Comparison of ENCODE assay signal across 25 cellular contexts in genomic region chr16:1450218-1450617, GRCh38. TPM values are rescaled to one million over a fixed set of nuclear protein-coding genes. Genes with fewer than 3 reads are reported as not detected.
DNase-seq lines count a peak whose midpoint lies in the region; ATAC-seq and TF ChIP-seq lines count a peak whose summit lies in the region.
"Had no signal": no experiment of that assay in that cellular context is flagged by ENCODE, and none has a peak within 500 bp of the region (broad histone marks: within the 10 kb centered on the region; RNA-seq: fewer than 3 reads in every experiment).

No MANE protein-coding gene starts in this region.

- no peaks in the 10 kb centered on the region for H3K4me1 Mint-ChIP-seq in GM23338
- H3K4me1 Mint-ChIP-seq in activated T-helper 17 cell treated with anti-CD3 and anti-CD28 coated beads, Interleukin-2, amount 50 U/mL, for 72 hours: no peaks in the 10 kb centered on the region
- H3K4me1 Mint-ChIP-seq: activated naive CD8-positive, alpha-beta T cell treated with anti-CD3 and anti-CD28 coated beads for 36 hours; brain; IgD-negative memory B cell had no signal

- H2AFZ ChIP-seq in GM23338 (no peak overlapping the region), OCI-LY7 (ENCODE audit: low read length) (no peak overlapping the region)
- H2AFZ ChIP-seq: PC-9 had no signal

- no peak overlapping the region for H3K27ac ChIP-seq in GM23338 (ENCODE audit: low read depth)
- H3K27ac ChIP-seq in OCI-LY7 (ENCODE audit: low read depth, low read length, poor library complexity, severe bottlenecking): no peak overlapping the region
- H3K27ac ChIP-seq: heart right ventricle, neutrophil, PC-9, SJCRH30 had no signal

- no peak overlapping the region for H3K4me3 ChIP-seq in GM23338
- H3K4me3 ChIP-seq in OCI-LY7 (ENCODE audit: low read depth, low read length, poor library complexity, severe bottlenecking): no peak overlapping the region
- H3K4me3 ChIP-seq: heart right ventricle, MG63, PC-9, SJCRH30 had no signal

- DNase-seq in GM23338 (ENCODE audit: low spot score) (peak; percentile 52), OCI-LY7 (ENCODE audit: low spot score) (no peak), iPS-NIHi11 (ENCODE audit: low spot score) (peak; percentile 75), CD1c-positive myeloid dendritic cell (ENCODE audit: extremely low spot score) (no peak)
- DNase-seq: activated B cell treated with CpG ODN at 0.5 μM for 24 hours; activated naive CD8-positive, alpha-beta T cell treated with anti-CD3 and anti-CD28 coated beads for 36 hours; activated T-cell treated with anti-CD3 and anti-CD28 coated beads, Interleukin-2, amount 50 U/mL, for 72 hours; cortex of kidney; GDM1; heart right ventricle; MG63; NCI-H2227 treated with DMSO at 0.1 percent for 48 hours; NCI-H774; PC-9; SJCRH30 had no signal

- H3K4me3 Mint-ChIP-seq in GM23338: no peak overlapping the region
- H3K4me3 Mint-ChIP-seq in activated T-helper 17 cell treated with anti-CD3 and anti-CD28 coated beads, Interleukin-2, amount 50 U/mL, for 72 hours: no peak overlapping the region
- H3K4me3 Mint-ChIP-seq: activated B cell treated with CpG ODN at 0.5 μM for 24 hours; activated naive CD8-positive, alpha-beta T cell treated with anti-CD3 and anti-CD28 coated beads for 36 hours; activated T-cell treated with anti-CD3 and anti-CD28 coated beads, Interleukin-2, amount 50 U/mL, for 72 hours; brain; IgD-negative memory B cell; T-helper 1 cell treated with Interleukin-12 subunit alpha and Interleukin-12 subunit beta and Interleukin-4 antibody, amounts not matched to agents 30 μg/mL and 1 μg/mL, for 36 hours had no signal

- H3K27ac Mint-ChIP-seq in GM23338: peak overlapping the region; percentile 82; the same call in 1 of the 2 replicates
- H3K27ac Mint-ChIP-seq in activated T-helper 17 cell treated with anti-CD3 and anti-CD28 coated beads, Interleukin-2, amount 50 U/mL, for 72 hours: no peak overlapping the region
- H3K27ac Mint-ChIP-seq: activated B cell treated with CpG ODN at 0.5 μM for 24 hours; activated naive CD8-positive, alpha-beta T cell treated with anti-CD3 and anti-CD28 coated beads for 36 hours; activated T-cell treated with anti-CD3 and anti-CD28 coated beads, Interleukin-2, amount 50 U/mL, for 72 hours; brain; T-helper 1 cell treated with Interleukin-12 subunit alpha and Interleukin-12 subunit beta and Interleukin-4 antibody, amounts not matched to agents 30 μg/mL and 1 μg/mL, for 36 hours had no signal

- H3K79me2 ChIP-seq in GM23338 (replicated peaks; ENCODE audit: insufficient read depth) (no peaks in the 10 kb centered on the region), OCI-LY7 (ENCODE audit: insufficient read depth, low read depth, low read length) (no peaks in the 10 kb centered on the region)

- H4K20me1 ChIP-seq in GM23338 (replicated peaks; ENCODE audit: insufficient read depth) (no peaks in the 10 kb centered on the region), OCI-LY7 (ENCODE audit: insufficient read depth, low read length) (no peaks in the 10 kb centered on the region)

- H3K27me3 Mint-ChIP-seq in GM23338 (ENCODE audit: insufficient read depth, low read depth, poor library complexity): peaks cover 9% of the 10 kb centered on the region
- no peaks in the 10 kb centered on the region for H3K27me3 Mint-ChIP-seq in activated T-helper 17 cell treated with anti-CD3 and anti-CD28 coated beads, Interleukin-2, amount 50 U/mL, for 72 hours
- H3K27me3 Mint-ChIP-seq: activated B cell treated with CpG ODN at 0.5 μM for 24 hours; activated naive CD8-positive, alpha-beta T cell treated with anti-CD3 and anti-CD28 coated beads for 36 hours; brain; IgD-negative memory B cell had no signal

- no TSS peak for BruUV-seq in OCI-LY7 (replicated peaks; lab: Mats Ljungman, UMichigan)

- peaks cover 12% of the 10 kb centered on the region for H3K36me3 Mint-ChIP-seq in GM23338 (ENCODE audit: low read depth)
- H3K36me3 Mint-ChIP-seq in activated T-helper 17 cell treated with anti-CD3 and anti-CD28 coated beads, Interleukin-2, amount 50 U/mL, for 72 hours (ENCODE audit: low read depth): peaks cover 13% of the 10 kb centered on the region

- TF ChIP-seq CTCF in GM23338 (conservative IDR thresholded peaks at IDR 0.05; ENCODE audit: low read depth in 2 of 2): peak; percentile 21 to 56; a peak in 2 of 4 replicates
- 0 out of 2 replicates have a peak, but pooled peaks have one; percentile 34 for TF ChIP-seq CTCF in OCI-LY7 (conservative IDR thresholded peaks at IDR 0.05; ENCODE audit: low read length)

- no peaks in the 10 kb centered on the region for H3K9me3 Mint-ChIP-seq in GM23338
- no peaks in the 10 kb centered on the region for H3K9me3 Mint-ChIP-seq in activated T-helper 17 cell treated with anti-CD3 and anti-CD28 coated beads, Interleukin-2, amount 50 U/mL, for 72 hours
- H3K9me3 Mint-ChIP-seq: activated B cell treated with CpG ODN at 0.5 μM for 24 hours; activated naive CD8-positive, alpha-beta T cell treated with anti-CD3 and anti-CD28 coated beads for 36 hours; activated T-cell treated with anti-CD3 and anti-CD28 coated beads, Interleukin-2, amount 50 U/mL, for 72 hours; brain; IgD-negative memory B cell; T-helper 1 cell treated with Interleukin-12 subunit alpha and Interleukin-12 subunit beta and Interleukin-4 antibody, amounts not matched to agents 30 μg/mL and 1 μg/mL, for 36 hours had no signal

- peak; percentile 73 for ATAC-seq in GM23338
- ATAC-seq in activated T-helper 17 cell treated with anti-CD3 and anti-CD28 coated beads, Interleukin-2, amount 50 U/mL, for 72 hours (replicated peaks): no peak
- no peak for ATAC-seq in HG03520 (IDR thresholded peaks at IDR 0.05; ENCODE audit: unreplicated experiment)
- ATAC-seq: activated T-cell treated with anti-CD3 and anti-CD28 coated beads, Interleukin-2, amount 50 U/mL, for 72 hours; heart right ventricle had no signal

- H3F3A ChIP-seq in GM23338 (replicated peaks; ENCODE audit: low read depth): no peaks in the 10 kb centered on the region

- H3K4me2 ChIP-seq in GM23338 (no peak overlapping the region), OCI-LY7 (ENCODE audit: low read length) (no peak overlapping the region)
- H3K4me2 ChIP-seq: PC-9 had no signal

- no peaks in the 10 kb centered on the region for H3K9me2 ChIP-seq in GM23338 (ENCODE audit: insufficient read depth)
- no peaks in the 10 kb centered on the region for H3K9me2 ChIP-seq in OCI-LY7 (ENCODE audit: insufficient read depth, low read length)

- intact Hi-C loops in OCI-LY7 (cut with micrococcal nuclease; ENCODE audit: unreplicated experiment): no loop called here

- no peaks in the 10 kb centered on the region for H3K9me3 ChIP-seq in OCI-LY7 (ENCODE audit: low read length)
- H3K9me3 ChIP-seq: heart right ventricle, MG63, neutrophil, SJCRH30 had no signal

- no peaks in the 10 kb centered on the region for H3K36me3 ChIP-seq in GM23338 (ENCODE audit: insufficient read depth)
- H3K36me3 ChIP-seq in OCI-LY7 (ENCODE audit: insufficient read depth, low read length): no peaks in the 10 kb centered on the region
- H3K36me3 ChIP-seq: SJCRH30 had no signal

- H3K4me1 ChIP-seq in GM23338 (ENCODE audit: insufficient read depth): no peaks in the 10 kb centered on the region
- no peaks in the 10 kb centered on the region for H3K4me1 ChIP-seq in OCI-LY7 (ENCODE audit: insufficient read depth, low read length, poor library complexity, severe bottlenecking)
- H3K4me1 ChIP-seq: heart right ventricle, SJCRH30 had no signal

- no peaks in the 10 kb centered on the region for H3K27me3 ChIP-seq in GM23338 (ENCODE audit: insufficient read depth)
- H3K27me3 ChIP-seq: heart right ventricle, MG63, neutrophil, SJCRH30 had no signal

- POLR2A ChIA-PET in OCI-LY7 (lab: Charles Lee): no interaction called here

- CTCF ChIA-PET in OCI-LY7 (lab: Charles Lee; ENCODE audit: unreplicated experiment): no interaction called here

TF ChIP-seq in GM23338, 12 proteins besides CTCF, POLR2A, EP300 and RAD21 (continues in another document):
- TF ChIP-seq POLR2AphosphoS5 (IDR thresholded peaks at IDR 0.05; ENCODE audit: low read depth) (no peak), JUNB (IDR thresholded peaks at IDR 0.05; ENCODE audit: unreplicated experiment) (no peak), EZH2 (IDR thresholded peaks at IDR 0.05; ENCODE audit: low read depth, unreplicated experiment) (no peak)

RNA-seq across cellular contexts. Expression of gene CCDC154, which starts 5.9 kb away (rescaled TPM):
- total RNA-seq in GM23338 (2014; rRNA removed; shearing (Covaris generic)): not detected in 2 replicates
- polyA plus RNA-seq in GM23338 (2016; fragmentation: Nextera tagmentation; extraction: Ambion mirVana): 0.31 and 0.49 TPM in 2 replicates
- 0.46 and 0.85 TPM in 2 replicates for total RNA-seq in OCI-LY7 (2014; rRNA removed; shearing (Covaris generic))
- total RNA-seq in OCI-LY7 (2022): 1.1 and 2.5 TPM in 2 replicates
- total RNA-seq in activated T-helper 17 cell treated with anti-CD3 and anti-CD28 coated beads, Interleukin-2, amount 50 U/mL, for 72 hours: 1 to 10 TPM; 2.1 to 3.7 TPM
- total RNA-seq: H4 had no signal

RNA-seq across cellular contexts. Expression of gene PERCC1, which starts 19.3 kb away (rescaled TPM):
- total RNA-seq in GM23338 (2014; rRNA removed; shearing (Covaris generic)): not detected in 2 replicates
- not detected in 2 replicates for polyA plus RNA-seq in GM23338 (2016; fragmentation: Nextera tagmentation; extraction: Ambion mirVana)
- total RNA-seq in OCI-LY7 (2014; rRNA removed; shearing (Covaris generic)): not detected in 2 replicates
- not detected in 2 replicates for total RNA-seq in OCI-LY7 (2022)
- not detected for total RNA-seq in activated T-helper 17 cell treated with anti-CD3 and anti-CD28 coated beads, Interleukin-2, amount 50 U/mL, for 72 hours
- total RNA-seq: H4, PC-9, urinary bladder had no signal
- polyA plus RNA-seq: BJ, IgD-negative memory B cell, liver, urinary bladder had no signal

RNA-seq across cellular contexts. Expression of gene CLCN7, which starts 24.6 kb away (rescaled TPM):
- 35.9 and 53.8 TPM in 2 replicates for total RNA-seq in GM23338 (2014; rRNA removed; shearing (Covaris generic))
- 13.8 and 17.4 TPM in 2 replicates for polyA plus RNA-seq in GM23338 (2016; fragmentation: Nextera tagmentation; extraction: Ambion mirVana)
- total RNA-seq in OCI-LY7 (2014; rRNA removed; shearing (Covaris generic)): 29.6 and 31.1 TPM in 2 replicates
- total RNA-seq in OCI-LY7 (2022): 60.3 and 62.4 TPM in 2 replicates
- total RNA-seq in activated T-helper 17 cell treated with anti-CD3 and anti-CD28 coated beads, Interleukin-2, amount 50 U/mL, for 72 hours: 10 to 100 TPM; 44.8 to 63.9 TPM

RNA-seq across cellular contexts. Expression of gene UQCC4, which starts 29.7 kb away (rescaled TPM):
- total RNA-seq in GM23338 (2014; rRNA removed; shearing (Covaris generic)): 14.2 and 23.9 TPM in 2 replicates
- polyA plus RNA-seq in GM23338 (2016; fragmentation: Nextera tagmentation; extraction: Ambion mirVana): 25.8 and 27.1 TPM in 2 replicates
- 23.2 and 36.4 TPM in 2 replicates for total RNA-seq in OCI-LY7 (2014; rRNA removed; shearing (Covaris generic))
- 16.5 and 17.0 TPM in 2 replicates for total RNA-seq in OCI-LY7 (2022)
- total RNA-seq in activated T-helper 17 cell treated with anti-CD3 and anti-CD28 coated beads, Interleukin-2, amount 50 U/mL, for 72 hours: 10 to 100 TPM; 12.1 to 23.1 TPM

RNA-seq across cellular contexts. Expression of gene UNKL, which starts 35.7 kb away (rescaled TPM):
- 24.8 and 28.7 TPM in 2 replicates for total RNA-seq in GM23338 (2014; rRNA removed; shearing (Covaris generic))
- 10.8 and 16.7 TPM in 2 replicates for polyA plus RNA-seq in GM23338 (2016; fragmentation: Nextera tagmentation; extraction: Ambion mirVana)
- total RNA-seq in OCI-LY7 (2014; rRNA removed; shearing (Covaris generic)): 22.3 and 31.0 TPM in 2 replicates
- 33.7 and 61.3 TPM in 2 replicates for total RNA-seq in OCI-LY7 (2022)
- total RNA-seq in activated T-helper 17 cell treated with anti-CD3 and anti-CD28 coated beads, Interleukin-2, amount 50 U/mL, for 72 hours: 10 to 100 TPM; 36.4 to 76.4 TPM

Comparison
In these comparisons a context has a peak if more than half of its experiments do, and no peak if none do; other contexts are left out.
1. DNase-seq: peak in GM23338 (single experiment) and iPS-NIHi11 (single experiment); none in OCI-LY7 (single experiment) and CD1c-positive myeloid dendritic cell (single experiment).